In the genomic region with DNA sequence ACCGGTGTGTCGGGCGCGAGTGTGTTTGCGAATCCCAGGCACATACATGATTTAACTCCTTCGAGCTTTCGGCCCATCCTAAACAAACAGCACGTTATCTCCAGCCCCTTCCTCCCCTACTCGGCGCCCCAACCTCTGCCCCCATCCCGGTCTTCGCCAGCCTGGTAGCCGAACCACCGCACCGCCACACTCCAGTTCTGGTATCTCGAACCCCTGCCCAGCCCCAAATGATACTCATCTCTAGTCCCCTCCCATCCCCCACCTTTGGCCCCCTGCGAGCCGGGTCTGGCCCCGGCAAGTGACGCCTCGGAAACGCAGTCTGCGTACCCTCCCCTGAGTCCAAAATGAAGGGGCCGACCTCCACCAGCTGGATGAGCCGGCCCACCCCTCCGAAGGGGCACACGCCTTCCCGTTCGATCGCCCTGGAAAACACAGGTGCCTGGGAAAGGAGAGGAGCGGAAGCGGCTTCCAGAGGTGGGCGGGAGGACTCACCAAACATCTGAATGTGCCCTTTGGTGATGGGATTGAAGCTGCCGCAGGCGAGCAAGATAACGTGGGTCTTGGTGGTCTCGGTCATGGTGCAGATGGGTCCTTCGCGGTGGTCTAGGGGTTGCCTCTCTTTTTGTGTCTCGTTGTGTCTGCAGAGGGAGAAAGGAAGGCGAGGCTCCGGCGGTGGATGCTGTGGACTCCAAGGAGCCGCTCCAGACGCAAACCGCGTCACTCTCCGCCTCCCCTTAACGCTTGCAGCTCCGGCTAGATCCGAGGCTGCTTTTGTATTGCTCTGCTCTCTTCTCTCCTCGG, we compare ENCODE assay signal across 9 cellular contexts.
DNase-seq lines count a peak whose midpoint lies in the region.
"Had no signal": no experiment of that assay in that cellular context is flagged by ENCODE, and none has a peak within 500 bp of the region (broad histone marks: within the 10 kb centered on the region; RNA-seq: fewer than 3 reads in every experiment).

A gene (minus strand): TSS at position 690 of the 801 bp plus-strand sequence. CDS start 113 bp downstream, at position 577.

- H3K36me3 ChIP-seq in endocrine pancreas (ENCODE audit: control insufficient read depth, insufficient read depth, low read length) (no peaks in the 10 kb centered on the region), muscle layer of colon (ENCODE audit: insufficient read depth, low read length) (no peaks in the 10 kb centered on the region)
- H3K36me3 ChIP-seq: BLaER1 had no signal

- H3K9ac ChIP-seq in endocrine pancreas (ENCODE audit: control insufficient read depth, insufficient read depth, low read length) = peak within 1 kb of the TSS; percentile 94
- H3K9ac ChIP-seq in muscle layer of colon (ENCODE audit: low read length) = no peak within 1 kb of the TSS
- H3K9ac ChIP-seq: BLaER1 had no signal

- H3K4me3 ChIP-seq in endocrine pancreas (ENCODE audit: control insufficient read depth, insufficient read depth, low read length) (peak within 1 kb of the TSS; percentile 89), muscle layer of colon (ENCODE audit: low read depth in 1 of 2, low read length in 2 of 2) (peak within 1 kb of the TSS; percentile 24 to 84)
- H3K4me3 ChIP-seq: BLaER1 had no signal

- DNase-seq in NCI-H524 (lab: John Stamatoyannopoulos, UW) = peak; percentile 37 to 73
- no peak for DNase-seq in NCI-H524 treated with DMSO at 0.1 percent for 48 hours (lab: John Stamatoyannopoulos, UW)
- DNase-seq in NCI-H82 (lab: John Stamatoyannopoulos, UW) = peak; percentile 91
- DNase-seq in T-helper 2 cell = no peak
- no peak for DNase-seq in NAMALWA (ENCODE audit: low spot score)
- no peak for DNase-seq in SW480 (ENCODE audit: low spot score)

- no peaks in the 10 kb centered on the region for H3K4me1 ChIP-seq in endocrine pancreas (ENCODE audit: control insufficient read depth, insufficient read depth, low read length)
- peaks cover 16% of the 10 kb centered on the region for H3K4me1 ChIP-seq in muscle layer of colon (ENCODE audit: insufficient read depth, low read length)
- H3K4me1 ChIP-seq: BLaER1 had no signal

- H3K27me3 ChIP-seq in endocrine pancreas (ENCODE audit: control insufficient read depth, insufficient read depth, low read length) (no peaks in the 10 kb centered on the region), muscle layer of colon (ENCODE audit: control insufficient read depth in 1 of 2, insufficient read depth in 2 of 2, low read length in 2 of 2) (peaks cover 16 to 22% of the 10 kb centered on the region in 2 donors)
- H3K27me3 ChIP-seq: BLaER1 had no signal

- no peaks in the 10 kb centered on the region for H3K9me3 ChIP-seq in endocrine pancreas (ENCODE audit: control insufficient read depth, low read length)
- no peaks in the 10 kb centered on the region for H3K9me3 ChIP-seq in muscle layer of colon (ENCODE audit: low read length)

- H3K27ac ChIP-seq in muscle layer of colon (ENCODE audit: low read depth, low read length) = no peak within 1 kb of the TSS
- H3K27ac ChIP-seq: BLaER1 had no signal

Comparison
In these comparisons a context has a peak if more than half of its experiments do, and no peak if none do; other contexts are left out.
1. DNase-seq: peak in NCI-H524 (2 of 2) and NCI-H82 (single experiment); none in NCI-H524 treated with DMSO at 0.1 percent for 48 hours (single experiment), T-helper 2 cell (0 of 5), NAMALWA (single experiment) and SW480 (single experiment).